9 cellular contexts compared by ENCODE assay signal in the genomic region with DNA sequence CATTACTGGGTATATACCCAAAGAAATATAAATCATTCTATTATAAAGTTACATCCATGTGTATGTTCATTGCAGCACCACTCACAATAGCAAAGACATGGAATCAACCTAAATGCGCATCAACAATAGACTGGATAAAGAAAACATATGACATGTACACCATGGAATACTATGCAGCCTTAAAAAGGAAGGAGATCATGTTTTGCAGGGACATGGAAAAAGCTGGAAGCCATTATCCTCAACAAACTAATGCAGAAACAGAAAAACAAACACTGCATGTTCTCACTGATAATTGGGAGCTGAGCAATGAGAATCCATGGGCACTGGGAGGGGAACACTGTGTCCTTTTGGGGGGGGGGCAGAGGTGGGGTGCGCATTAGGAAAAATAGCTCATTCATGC. TPM values are rescaled to one million over a fixed set of nuclear protein-coding genes. Genes with fewer than 3 reads are reported as not detected.
"Had no signal": no experiment of that assay in that cellular context is flagged by ENCODE, and none has a peak within 500 bp of the region (broad histone marks: within the 10 kb centered on the region; RNA-seq: fewer than 3 reads in every experiment).

No MANE protein-coding gene starts in this region.

- ATAC-seq: GM12878 had no signal

- FAIRE-seq: G401.6, GM12878, GM12891, GM12892, GM18507, GM19239 had no signal

- DNase-seq: GDM1, GF-D8 had no signal

- H3K4me3 ChIP-seq: GM12878 had no signal

RNA-seq across cellular contexts. Expression of gene HLA-G, which starts 50.9 kb away (rescaled TPM):
- total RNA-seq: G401 had no signal

RNA-seq across cellular contexts. Expression of gene HLA-F, which starts 53.5 kb away (rescaled TPM):
- total RNA-seq: G401 had no signal
